ENCODE assay signal across 27 cellular contexts in genomic region chr1:158107926-158108325, GRCh38.
DNase-seq lines count a peak whose midpoint lies in the region; ATAC-seq, FAIRE-seq and TF ChIP-seq lines count a peak whose summit lies in the region.
"Had no signal": no experiment of that assay in that cellular context is flagged by ENCODE, and none has a peak within 500 bp of the region (broad histone marks: within the 10 kb centered on the region; RNA-seq: fewer than 3 reads in every experiment).

No MANE protein-coding gene starts in this region.

- no peak overlapping the region for H3K4me3 Mint-ChIP-seq in GM23338
- H3K4me3 Mint-ChIP-seq: CD14-positive monocyte, T-cell had no signal

- H3K4me2 ChIP-seq in GM23338 (peak overlapping the region; percentile 14; the same call in 1 of the 2 replicates), PC-9 (no peak overlapping the region)

- H3K27ac Mint-ChIP-seq in GM23338: no peak overlapping the region
- H3K27ac Mint-ChIP-seq: CD14-positive monocyte, T-cell had no signal

- TF ChIP-seq CTCF in GM23338 (conservative IDR thresholded peaks at IDR 0.05; ENCODE audit: low read depth in 2 of 2): no peak
- no peak for TF ChIP-seq CTCF in PC-9 (conservative IDR thresholded peaks at IDR 0.05)

- H3K27me3 Mint-ChIP-seq in GM23338 (ENCODE audit: insufficient read depth, low read depth, poor library complexity): peaks cover 19% of the 10 kb centered on the region

- no peaks in the 10 kb centered on the region; the same call in 1 of the 3 replicates for H3K9me3 Mint-ChIP-seq in GM23338
- H3K9me3 Mint-ChIP-seq: T-cell had no signal

- H3K4me3 ChIP-seq in GM23338: no peak overlapping the region
- H3K4me3 ChIP-seq in PC-9: no peak overlapping the region
- H3K4me3 ChIP-seq: SJCRH30 had no signal

- H3K79me2 ChIP-seq in GM23338 (replicated peaks; ENCODE audit: insufficient read depth): no peaks in the 10 kb centered on the region
- no peaks in the 10 kb centered on the region for H3K79me2 ChIP-seq in PC-9 (ENCODE audit: low read depth)

- H3K9me2 ChIP-seq in GM23338 (ENCODE audit: insufficient read depth): no peaks in the 10 kb centered on the region; the same call in 1 of the 2 replicates
- H3K9me2 ChIP-seq in PC-9 (ENCODE audit: insufficient read depth): no peaks in the 10 kb centered on the region

- peaks cover 10% of the 10 kb centered on the region; the same call in 1 of the 2 replicates for H3F3A ChIP-seq in GM23338 (replicated peaks; ENCODE audit: low read depth)
- no peaks in the 10 kb centered on the region for H3F3A ChIP-seq in PC-9 (ENCODE audit: insufficient read depth, low read depth)

- CTCF ChIA-PET in PC-9 (lab: Charles Lee): interaction anchor here (0.7 kb wide), 1 partner anchor 920 kb away, joined by 3 read pairs; no protein-coding TSS in a partner anchor

- intact Hi-C loops in PC-9 (cut with micrococcal nuclease; ENCODE audit: unreplicated experiment): no loop called here

- BruUV-seq in PC-9 (replicated peaks; lab: Mats Ljungman, UMichigan): no TSS peak

- H3K36me3 Mint-ChIP-seq in GM23338 (ENCODE audit: low read depth): peaks cover 3% of the 10 kb centered on the region; the same call in 1 of the 3 replicates
- H3K36me3 Mint-ChIP-seq: T-cell had no signal

- H4K20me1 ChIP-seq in GM23338 (replicated peaks; ENCODE audit: insufficient read depth) (no peaks in the 10 kb centered on the region), PC-9 (ENCODE audit: insufficient read depth) (no peaks in the 10 kb centered on the region)

- no peak overlapping the region for H2AFZ ChIP-seq in GM23338
- H2AFZ ChIP-seq in PC-9: no peak overlapping the region

- H3K27me3 ChIP-seq in GM23338 (ENCODE audit: insufficient read depth) (peaks cover 15% of the 10 kb centered on the region), PC-9 (ENCODE audit: insufficient read depth, low read depth) (peaks cover 68% of the 10 kb centered on the region)

- H3K4me1 Mint-ChIP-seq in GM23338: peaks cover 52% of the 10 kb centered on the region

- peaks cover 5% of the 10 kb centered on the region; the same call in 1 of the 2 replicates for H3K9me3 ChIP-seq in PC-9 (ENCODE audit: insufficient read depth, low read depth)
- H3K9me3 ChIP-seq: BE2C, SJCRH30 had no signal

- no peak for FAIRE-seq in RCC 7860 (lab: Jason Lieb, UNC)
- FAIRE-seq: D721Med, GM12891 had no signal

- no peak for ATAC-seq in GM23338
- ATAC-seq in GM21367 (IDR thresholded peaks at IDR 0.05; ENCODE audit: unreplicated experiment): no peak
- ATAC-seq: HCT116, Right ventricle myocardium inferior, T-cell had no signal

- POLR2A ChIA-PET in PC-9 (lab: Charles Lee; ENCODE audit: unreplicated experiment): no interaction called here

- DNase-seq in DMS 273 (lab: John Stamatoyannopoulos, UW; ENCODE audit: unreplicated experiment): peak; percentile 23
- DNase-seq in DMS 273 treated with DMSO at 0.1 percent for 48 hours (lab: John Stamatoyannopoulos, UW): no peak
- no peak for DNase-seq in GM23338 (ENCODE audit: low spot score)
- peak; percentile 8 for DNase-seq in RCC 7860 (ENCODE audit: low spot score)
- peak; percentile 43 for DNase-seq in kidney tubule cell (ENCODE audit: low spot score)
- DNase-seq in NOMO-1 treated with DMSO at 0.1 percent for 48 hours (lab: John Stamatoyannopoulos, UW; ENCODE audit: unreplicated experiment): no peak
- DNase-seq in PC-9: no peak
- DNase-seq: ACHN, BE2C, GF-D8, GOT3, Kasumi-1, NCI-H1694, NCI-H2029 treated with DMSO at 0.1 percent for 48 hours, NCI-H446 treated with DMSO at 0.1 percent for 48 hours, NCI-H526, OCI-M1, T-cell had no signal

- H3K4me1 ChIP-seq in GM23338 (ENCODE audit: insufficient read depth): peaks cover 55% of the 10 kb centered on the region
- no peaks in the 10 kb centered on the region for H3K4me1 ChIP-seq in PC-9 (replicated peaks; ENCODE audit: insufficient read depth)
- H3K4me1 ChIP-seq: BE2C, SJCRH30 had no signal

- H3K27ac ChIP-seq in GM23338 (ENCODE audit: low read depth) (no peak overlapping the region), PC-9 (no peak overlapping the region)
- H3K27ac ChIP-seq: 22Rv1, HL-60, SJCRH30 had no signal

- no peaks in the 10 kb centered on the region for H3K36me3 ChIP-seq in GM23338 (ENCODE audit: insufficient read depth)
- H3K36me3 ChIP-seq in PC-9 (ENCODE audit: low read depth): no peaks in the 10 kb centered on the region
- H3K36me3 ChIP-seq: BE2C, SJCRH30 had no signal

TF ChIP-seq in GM23338, 12 proteins besides CTCF, POLR2A, EP300 and RAD21 (continues in another document):
- TF ChIP-seq EZH2phosphoT487 (IDR thresholded peaks at IDR 0.05; ENCODE audit: unreplicated experiment) (no peak), STAT1 (IDR thresholded peaks at IDR 0.05; ENCODE audit: unreplicated experiment) (no peak)
- TF ChIP-seq, protein P1, sequence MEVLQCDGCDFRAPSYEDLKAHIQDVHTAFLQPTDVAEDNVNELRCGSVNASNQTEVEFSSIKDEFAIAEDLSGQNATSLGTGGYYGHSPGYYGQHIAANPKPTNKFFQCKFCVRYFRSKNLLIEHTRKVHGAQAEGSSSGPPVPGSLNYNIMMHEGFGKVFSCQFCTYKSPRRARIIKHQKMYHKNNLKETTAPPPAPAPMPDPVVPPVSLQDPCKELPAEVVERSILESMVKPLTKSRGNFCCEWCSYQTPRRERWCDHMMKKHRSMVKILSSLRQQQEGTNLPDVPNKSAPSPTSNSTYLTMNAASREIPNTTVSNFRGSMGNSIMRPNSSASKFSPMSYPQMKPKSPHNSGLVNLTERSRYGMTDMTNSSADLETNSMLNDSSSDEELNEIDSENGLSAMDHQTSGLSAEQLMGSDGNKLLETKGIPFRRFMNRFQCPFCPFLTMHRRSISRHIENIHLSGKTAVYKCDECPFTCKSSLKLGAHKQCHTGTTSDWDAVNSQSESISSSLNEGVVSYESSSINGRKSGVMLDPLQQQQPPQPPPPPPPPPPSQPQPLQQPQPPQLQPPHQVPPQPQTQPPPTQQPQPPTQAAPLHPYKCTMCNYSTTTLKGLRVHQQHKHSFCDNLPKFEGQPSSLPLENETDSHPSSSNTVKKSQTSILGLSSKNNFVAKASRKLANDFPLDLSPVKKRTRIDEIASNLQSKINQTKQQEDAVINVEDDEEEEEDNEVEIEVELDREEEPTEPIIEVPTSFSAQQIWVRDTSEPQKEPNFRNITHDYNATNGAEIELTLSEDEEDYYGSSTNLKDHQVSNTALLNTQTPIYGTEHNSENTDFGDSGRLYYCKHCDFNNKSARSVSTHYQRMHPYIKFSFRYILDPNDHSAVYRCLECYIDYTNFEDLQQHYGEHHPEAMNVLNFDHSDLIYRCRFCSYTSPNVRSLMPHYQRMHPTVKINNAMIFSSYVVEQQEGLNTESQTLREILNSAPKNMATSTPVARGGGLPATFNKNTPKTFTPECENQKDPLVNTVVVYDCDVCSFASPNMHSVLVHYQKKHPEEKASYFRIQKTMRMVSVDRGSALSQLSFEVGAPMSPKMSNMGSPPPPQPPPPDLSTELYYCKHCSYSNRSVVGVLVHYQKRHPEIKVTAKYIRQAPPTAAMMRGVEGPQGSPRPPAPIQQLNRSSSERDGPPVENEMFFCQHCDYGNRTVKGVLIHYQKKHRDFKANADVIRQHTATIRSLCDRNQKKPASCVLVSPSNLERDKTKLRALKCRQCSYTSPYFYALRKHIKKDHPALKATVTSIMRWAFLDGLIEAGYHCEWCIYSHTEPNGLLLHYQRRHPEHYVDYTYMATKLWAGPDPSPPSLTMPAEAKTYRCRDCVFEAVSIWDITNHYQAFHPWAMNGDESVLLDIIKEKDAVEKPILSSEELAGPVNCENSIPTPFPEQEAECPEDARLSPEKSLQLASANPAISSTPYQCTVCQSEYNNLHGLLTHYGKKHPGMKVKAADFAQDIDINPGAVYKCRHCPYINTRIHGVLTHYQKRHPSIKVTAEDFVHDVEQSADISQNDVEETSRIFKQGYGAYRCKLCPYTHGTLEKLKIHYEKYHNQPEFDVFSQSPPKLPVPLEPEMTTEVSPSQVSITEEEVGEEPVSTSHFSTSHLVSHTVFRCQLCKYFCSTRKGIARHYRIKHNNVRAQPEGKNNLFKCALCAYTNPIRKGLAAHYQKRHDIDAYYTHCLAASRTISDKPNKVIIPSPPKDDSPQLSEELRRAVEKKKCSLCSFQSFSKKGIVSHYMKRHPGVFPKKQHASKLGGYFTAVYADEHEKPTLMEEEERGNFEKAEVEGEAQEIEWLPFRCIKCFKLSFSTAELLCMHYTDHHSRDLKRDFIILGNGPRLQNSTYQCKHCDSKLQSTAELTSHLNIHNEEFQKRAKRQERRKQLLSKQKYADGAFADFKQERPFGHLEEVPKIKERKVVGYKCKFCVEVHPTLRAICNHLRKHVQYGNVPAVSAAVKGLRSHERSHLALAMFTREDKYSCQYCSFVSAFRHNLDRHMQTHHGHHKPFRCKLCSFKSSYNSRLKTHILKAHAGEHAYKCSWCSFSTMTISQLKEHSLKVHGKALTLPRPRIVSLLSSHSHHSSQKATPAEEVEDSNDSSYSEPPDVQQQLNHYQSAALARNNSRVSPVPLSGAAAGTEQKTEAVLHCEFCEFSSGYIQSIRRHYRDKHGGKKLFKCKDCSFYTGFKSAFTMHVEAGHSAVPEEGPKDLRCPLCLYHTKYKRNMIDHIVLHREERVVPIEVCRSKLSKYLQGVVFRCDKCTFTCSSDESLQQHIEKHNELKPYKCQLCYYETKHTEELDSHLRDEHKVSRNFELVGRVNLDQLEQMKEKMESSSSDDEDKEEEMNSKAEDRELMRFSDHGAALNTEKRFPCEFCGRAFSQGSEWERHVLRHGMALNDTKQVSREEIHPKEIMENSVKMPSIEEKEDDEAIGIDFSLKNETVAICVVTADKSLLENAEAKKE (CRISPR knock-in tag; IDR thresholded peaks at IDR 0.05): no peak

Comparison
In these comparisons a context has a peak if more than half of its experiments do, and no peak if none do; other contexts are left out.
1. DNase-seq: peak in DMS 273 (single experiment), RCC 7860 (single experiment) and kidney tubule cell (single experiment); none in DMS 273 treated with DMSO at 0.1 percent for 48 hours (single experiment), GM23338 (single experiment), NOMO-1 treated with DMSO at 0.1 percent for 48 hours (single experiment) and PC-9 (0 of 2).